21 cellular contexts compared by ENCODE assay signal in the genomic region with DNA sequence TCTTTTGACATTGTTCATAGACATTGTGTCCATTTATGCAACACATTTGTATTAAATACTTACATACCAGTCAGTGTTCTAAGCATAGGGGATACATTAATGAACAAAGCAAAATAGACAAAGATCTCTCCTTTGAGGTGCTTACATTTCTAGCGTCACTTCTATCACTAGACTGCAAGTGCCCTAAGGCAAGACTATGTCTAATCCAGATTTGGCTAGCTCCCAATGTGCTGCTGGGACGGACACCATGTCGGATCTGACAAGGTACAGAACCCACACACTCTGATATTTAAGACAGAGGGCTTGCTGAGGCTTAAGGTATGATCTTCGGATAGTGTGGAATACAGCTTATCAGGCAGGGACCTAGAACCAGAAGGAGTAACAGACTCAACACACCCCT. TPM values are rescaled to one million over a fixed set of nuclear protein-coding genes. Genes with fewer than 3 reads are reported as not detected.
"Had no signal": no experiment of that assay in that cellular context is flagged by ENCODE, and none has a peak within 500 bp of the region (broad histone marks: within the 10 kb centered on the region; RNA-seq: fewer than 3 reads in every experiment).

No MANE protein-coding gene starts in this region.

- ATAC-seq: activated T-helper 17 cell treated with anti-CD3 and anti-CD28 coated beads, Interleukin-2, amount 50 U/mL, for 72 hours; T-helper 17 cell had no signal

- H3K27ac Mint-ChIP-seq: activated CD4-positive, alpha-beta memory T cell treated with anti-CD3 and anti-CD28 coated beads for 36 hours; activated CD4-positive, alpha-beta T cell treated with anti-CD3 and anti-CD28 coated beads, Interleukin-2, amount 10 ng/mL, durations not matched to agents 7 days and 5 days; activated naive CD4-positive, alpha-beta T cell treated with anti-CD3 and anti-CD28 coated beads for 36 hours; activated naive CD8-positive, alpha-beta T cell; activated T-helper 17 cell treated with anti-CD3 and anti-CD28 coated beads, Interleukin-2, amount 50 U/mL, for 72 hours; T-helper 17 cell had no signal

- H3K27me3 Mint-ChIP-seq: activated CD4-positive, alpha-beta memory T cell treated with anti-CD3 and anti-CD28 coated beads for 36 hours; activated naive CD8-positive, alpha-beta T cell; T-helper 17 cell had no signal

- H3K4me3 ChIP-seq: Peyer's patch had no signal

- H3K27ac ChIP-seq: Peyer's patch, VCaP had no signal

- H3K27me3 ChIP-seq: Peyer's patch had no signal

- DNase-seq: activated CD4-positive, alpha-beta memory T cell treated with anti-CD3 and anti-CD28 coated beads for 36 hours; activated CD4-positive, alpha-beta T cell treated with anti-CD3 and anti-CD28 coated beads, Interleukin-2, amount 10 ng/mL, durations not matched to agents 7 days and 5 days; activated CD4-positive, CD25-positive, alpha-beta regulatory T cell; activated CD8-positive, alpha-beta memory T cell treated with anti-CD3 and anti-CD28 coated beads for 24 hours; activated gamma-delta T cell; activated naive CD4-positive, alpha-beta T cell treated with anti-CD3 and anti-CD28 coated beads for 36 hours; activated T-cell treated with anti-CD3 and anti-CD28 coated beads, Interleukin-2, amount 50 U/mL, for 48 hours; central memory CD4-positive, alpha-beta T cell; Karpas-422; NCI-H1105 treated with DMSO at 0.1 percent for 48 hours; NCI-H1436 treated with DMSO at 0.1 percent for 48 hours; NCI-H187; NCI-H2081; NCI-H510A treated with DMSO at 0.1 percent for 48 hours; NCI-H69; Peyer's patch; SIG-M5; T-helper 17 cell had no signal

- H3K4me3 Mint-ChIP-seq: activated CD4-positive, alpha-beta memory T cell treated with anti-CD3 and anti-CD28 coated beads for 36 hours; activated CD4-positive, alpha-beta T cell treated with anti-CD3 and anti-CD28 coated beads, Interleukin-2, amount 10 ng/mL, durations not matched to agents 7 days and 5 days; activated naive CD4-positive, alpha-beta T cell treated with anti-CD3 and anti-CD28 coated beads for 36 hours; activated naive CD8-positive, alpha-beta T cell; activated T-helper 17 cell treated with anti-CD3 and anti-CD28 coated beads, Interleukin-2, amount 50 U/mL, for 72 hours; T-helper 17 cell had no signal

- H3K4me1 ChIP-seq: Peyer's patch had no signal

- H3K36me3 ChIP-seq: Peyer's patch had no signal

- H3K36me3 Mint-ChIP-seq: activated CD4-positive, alpha-beta memory T cell treated with anti-CD3 and anti-CD28 coated beads for 36 hours had no signal

- H3K4me1 Mint-ChIP-seq: activated CD4-positive, alpha-beta T cell treated with anti-CD3 and anti-CD28 coated beads, Interleukin-2, amount 10 ng/mL, durations not matched to agents 7 days and 5 days; activated T-helper 17 cell treated with anti-CD3 and anti-CD28 coated beads, Interleukin-2, amount 50 U/mL, for 72 hours; T-helper 17 cell had no signal

RNA-seq across cellular contexts. Expression of a gene that starts 41.4 kb away (rescaled TPM):
- total RNA-seq: activated naive CD4-positive, alpha-beta T cell treated with anti-CD3 and anti-CD28 coated beads for 36 hours had no signal
